Comparison of ENCODE assay signal across 30 cellular contexts in the genomic region with DNA sequence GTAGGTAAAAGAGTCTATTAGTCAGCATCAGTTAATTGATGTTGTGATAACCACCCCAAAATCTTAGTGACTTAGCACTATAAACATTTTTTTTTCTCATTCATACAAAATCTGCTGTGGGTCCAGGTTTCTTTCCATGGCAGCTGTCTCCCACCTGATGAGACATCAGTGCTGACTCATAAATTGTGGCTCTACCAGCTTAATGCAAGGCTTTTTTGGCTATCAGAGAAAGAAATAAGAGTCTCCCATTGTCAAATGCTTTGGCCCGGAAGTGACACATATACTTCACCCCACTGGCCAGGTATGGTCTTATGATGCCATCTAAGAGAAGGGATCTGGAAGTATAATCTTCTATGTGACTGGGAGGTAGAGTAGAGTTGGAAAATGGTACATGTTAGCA.
"Had no signal": no experiment of that assay in that cellular context is flagged by ENCODE, and none has a peak within 500 bp of the region (broad histone marks: within the 10 kb centered on the region; RNA-seq: fewer than 3 reads in every experiment).

No MANE protein-coding gene starts in this region.

- H3K36me3 ChIP-seq: colonic mucosa, WERI-Rb-1 had no signal

- H3K27me3 ChIP-seq: colonic mucosa, heart right ventricle, left lung, stomach, thyroid gland, upper lobe of right lung had no signal

- H3K4me1 Mint-ChIP-seq: activated CD4-positive, alpha-beta T cell treated with anti-CD3 and anti-CD28 coated beads, Interleukin-2, amount 10 ng/mL, durations not matched to agents 24 days and 14 days; activated naive CD8-positive, alpha-beta T cell treated with anti-CD3 and anti-CD28 coated beads, Interleukin-2, amount 50 U/mL, for 24 hours; central memory CD8-positive, alpha-beta T cell; stimulated activated naive B cell treated with anti-CD40 and anti-IgM and Interleukin-4, amounts not matched to agents 10 μg/mL and 1 μg/mL and 100 μg/mL, for 72 hours had no signal

- H3K27ac ChIP-seq: colonic mucosa, heart right ventricle, left lung, lower lobe of right lung, stomach, thyroid gland, upper lobe of right lung, WERI-Rb-1 had no signal

- H3K9me3 Mint-ChIP-seq: activated naive CD8-positive, alpha-beta T cell treated with anti-CD3 and anti-CD28 coated beads, Interleukin-2, amount 50 U/mL, for 24 hours; central memory CD8-positive, alpha-beta T cell; natural killer cell treated with Interleukin-12 subunit alpha and Interleukin-12 subunit beta and Interleukin-15 and Interleukin-18, amount 100 ng/mL, for 72 hours; T-helper 1 cell treated with Interleukin-12 subunit alpha and Interleukin-12 subunit beta and Interleukin-4 antibody, amounts not matched to agents 30 μg/mL and 1 μg/mL, for 36 hours had no signal

- DNase-seq: activated CD4-positive, alpha-beta memory T cell treated with anti-CD3 and anti-CD28 coated beads for 36 hours; activated CD4-positive, alpha-beta T cell treated with anti-CD3 and anti-CD28 coated beads, Interleukin-2, amount 10 ng/mL, durations not matched to agents 24 days and 14 days; activated CD8-positive, alpha-beta memory T cell treated with anti-CD3 and anti-CD28 coated beads, Interleukin-2, amount 50 U/mL, for 48 hours; activated gamma-delta T cell treated with Interleukin-2 at 50 U/mL for 16 hours; activated naive CD4-positive, alpha-beta T cell treated with anti-CD3 and anti-CD28 coated beads, Interleukin-2, amount 50 U/mL, for 16 hours; activated naive CD8-positive, alpha-beta T cell treated with anti-CD3 and anti-CD28 coated beads, Interleukin-2, amount 50 U/mL, for 24 hours; activated T-cell treated with anti-CD3 and anti-CD28 coated beads, Interleukin-2, amount 50 U/mL, for 24 hours; amygdala; colonic mucosa; effector CD8-positive, alpha-beta T cell; erythroblast; heart right ventricle; kidney glomerular epithelial cell; left lung; lower lobe of right lung; mesendoderm; posterior cingulate gyrus; right cardiac atrium; stimulated activated CD4-positive, alpha-beta T cell treated with anti-CD3 and anti-CD28 coated beads, Interleukin-15, amount 100 ng/mL, for 24 hours; stimulated activated CD4-positive, alpha-beta T cell treated with anti-CD3 and anti-CD28 coated beads, Interleukin-2, amount 100 ng/mL, for 24 hours; stimulated activated naive B cell treated with anti-CD40 and anti-IgM and Interleukin-4, amounts not matched to agents 10 μg/mL and 1 μg/mL and 100 μg/mL, for 72 hours; stomach; T-helper 9 cell; thyroid gland; upper lobe of right lung; WERI-Rb-1 had no signal

- H3K4me3 ChIP-seq: colonic mucosa, heart right ventricle, left lung, lower lobe of right lung, stomach, thyroid gland, upper lobe of right lung had no signal

- H3K4me3 Mint-ChIP-seq: activated CD4-positive, alpha-beta memory T cell treated with anti-CD3 and anti-CD28 coated beads for 36 hours; activated CD4-positive, alpha-beta T cell treated with anti-CD3 and anti-CD28 coated beads, Interleukin-2, amount 10 ng/mL, durations not matched to agents 24 days and 14 days; activated naive CD8-positive, alpha-beta T cell treated with anti-CD3 and anti-CD28 coated beads, Interleukin-2, amount 50 U/mL, for 24 hours; activated T-cell treated with anti-CD3 and anti-CD28 coated beads, Interleukin-2, amount 50 U/mL, for 24 hours; central memory CD8-positive, alpha-beta T cell; natural killer cell treated with Interleukin-12 subunit alpha and Interleukin-12 subunit beta and Interleukin-15 and Interleukin-18, amount 100 ng/mL, for 72 hours; stimulated activated naive B cell treated with anti-CD40 and anti-IgM and Interleukin-4, amounts not matched to agents 10 μg/mL and 1 μg/mL and 100 μg/mL, for 72 hours; T-helper 1 cell treated with Interleukin-12 subunit alpha and Interleukin-12 subunit beta and Interleukin-4 antibody, amounts not matched to agents 30 μg/mL and 1 μg/mL, for 36 hours had no signal

- H3K27me3 Mint-ChIP-seq: activated CD4-positive, alpha-beta memory T cell treated with anti-CD3 and anti-CD28 coated beads for 36 hours; activated T-cell treated with anti-CD3 and anti-CD28 coated beads, Interleukin-2, amount 50 U/mL, for 24 hours; central memory CD8-positive, alpha-beta T cell had no signal

- H3K4me1 ChIP-seq: colonic mucosa, heart right ventricle, left lung, lower lobe of right lung, stomach, thyroid gland, upper lobe of right lung had no signal

- H3K27ac Mint-ChIP-seq: activated CD4-positive, alpha-beta memory T cell treated with anti-CD3 and anti-CD28 coated beads for 36 hours; activated CD4-positive, alpha-beta T cell treated with anti-CD3 and anti-CD28 coated beads, Interleukin-2, amount 10 ng/mL, durations not matched to agents 24 days and 14 days; activated naive CD8-positive, alpha-beta T cell treated with anti-CD3 and anti-CD28 coated beads, Interleukin-2, amount 50 U/mL, for 24 hours; activated T-cell treated with anti-CD3 and anti-CD28 coated beads, Interleukin-2, amount 50 U/mL, for 24 hours; natural killer cell treated with Interleukin-12 subunit alpha and Interleukin-12 subunit beta and Interleukin-15 and Interleukin-18, amount 100 ng/mL, for 72 hours; stimulated activated naive B cell treated with anti-CD40 and anti-IgM and Interleukin-4, amounts not matched to agents 10 μg/mL and 1 μg/mL and 100 μg/mL, for 72 hours; T-helper 1 cell treated with Interleukin-12 subunit alpha and Interleukin-12 subunit beta and Interleukin-4 antibody, amounts not matched to agents 30 μg/mL and 1 μg/mL, for 36 hours had no signal

- H3K36me3 Mint-ChIP-seq: natural killer cell treated with Interleukin-12 subunit alpha and Interleukin-12 subunit beta and Interleukin-15 and Interleukin-18, amount 100 ng/mL, for 72 hours had no signal

- H3K9me3 ChIP-seq: colonic mucosa, lower lobe of right lung, thyroid gland, upper lobe of right lung had no signal

- ATAC-seq: activated CD4-positive, CD25-positive, alpha-beta regulatory T cell treated with anti-CD3 and anti-CD28 coated beads, Interleukin-2, amount 50 U/mL, for 24 hours; activated naive CD8-positive, alpha-beta T cell treated with anti-CD3 and anti-CD28 coated beads, Interleukin-2, amount 50 U/mL, for 24 hours; heart right ventricle; left lung; lower lobe of right lung; natural killer cell treated with Interleukin-12 subunit alpha and Interleukin-12 subunit beta and Interleukin-15 and Interleukin-18, amount 100 ng/mL, for 72 hours; right cardiac atrium; stimulated activated naive B cell treated with anti-CD40 and anti-IgM and Interleukin-4, amounts not matched to agents 10 μg/mL and 1 μg/mL and 100 μg/mL, for 72 hours; upper lobe of right lung had no signal
